In the genomic region with DNA sequence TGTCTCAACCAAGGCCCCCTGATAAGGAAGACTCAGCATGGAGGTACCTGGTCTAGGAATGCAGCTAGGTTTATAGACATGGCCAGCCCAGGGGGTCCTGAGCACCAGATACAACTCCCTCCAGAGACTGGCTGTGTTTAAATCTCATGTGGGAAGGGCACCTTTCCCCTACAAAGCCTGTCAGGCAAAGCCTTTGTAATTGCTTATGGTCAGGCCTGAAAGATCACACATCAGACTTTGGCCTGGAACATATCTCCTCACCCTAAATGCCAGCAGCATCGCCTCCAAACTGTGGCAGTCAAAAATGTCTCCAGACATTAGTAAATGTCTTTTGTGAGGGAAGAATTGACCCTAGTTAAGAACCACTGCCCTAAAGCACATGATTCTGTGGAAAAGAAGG, we compare ENCODE assay signal across 1 cellular context.
TF ChIP-seq lines count a peak whose summit lies in the region.

No MANE protein-coding gene starts in this region.

TF ChIP-seq in GM12878, 131 proteins besides CTCF, POLR2A, EP300 and RAD21:
- no peak for TF ChIP-seq MYB (IDR thresholded peaks at IDR 0.05; ENCODE audit: borderline replicate concordance, low read depth, low read length)
- TF ChIP-seq ASH2L (IDR thresholded peaks at IDR 0.05; ENCODE audit: borderline replicate concordance, low read depth), result no peak
- TF ChIP-seq FOXK2 (IDR thresholded peaks at IDR 0.05), result no peak
- TF ChIP-seq, protein P1, sequence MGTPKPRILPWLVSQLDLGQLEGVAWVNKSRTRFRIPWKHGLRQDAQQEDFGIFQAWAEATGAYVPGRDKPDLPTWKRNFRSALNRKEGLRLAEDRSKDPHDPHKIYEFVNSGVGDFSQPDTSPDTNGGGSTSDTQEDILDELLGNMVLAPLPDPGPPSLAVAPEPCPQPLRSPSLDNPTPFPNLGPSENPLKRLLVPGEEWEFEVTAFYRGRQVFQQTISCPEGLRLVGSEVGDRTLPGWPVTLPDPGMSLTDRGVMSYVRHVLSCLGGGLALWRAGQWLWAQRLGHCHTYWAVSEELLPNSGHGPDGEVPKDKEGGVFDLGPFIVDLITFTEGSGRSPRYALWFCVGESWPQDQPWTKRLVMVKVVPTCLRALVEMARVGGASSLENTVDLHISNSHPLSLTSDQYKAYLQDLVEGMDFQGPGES (IDR thresholded peaks at IDR 0.05), result no peak
- TF ChIP-seq GATAD2B (conservative IDR thresholded peaks at IDR 0.05; ENCODE audit: low read depth), result no peak
